In the genomic region with DNA sequence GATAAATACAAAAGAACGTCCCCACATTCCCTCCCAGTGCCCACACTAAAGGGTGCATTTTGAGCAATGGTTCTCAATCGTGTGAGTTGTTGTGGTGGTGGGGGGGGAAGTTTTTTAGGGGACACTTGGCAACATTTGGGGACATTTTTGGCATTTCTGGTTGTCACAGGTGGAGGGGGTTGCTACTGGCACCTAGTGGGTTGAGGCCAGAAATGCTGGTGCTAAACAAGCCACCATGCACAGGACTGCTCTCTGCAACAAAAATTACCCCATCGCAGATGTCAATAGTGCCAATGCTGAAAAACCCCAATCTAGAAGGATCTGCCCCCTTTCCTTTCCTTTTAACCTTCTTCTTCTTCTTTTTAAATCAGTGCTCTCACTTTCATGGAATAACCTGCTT, we compare ENCODE assay signal across 27 cellular contexts.
DNase-seq lines count a peak whose midpoint lies in the region; ATAC-seq and TF ChIP-seq lines count a peak whose summit lies in the region.
"Had no signal": no experiment of that assay in that cellular context is flagged by ENCODE, and none has a peak within 500 bp of the region (broad histone marks: within the 10 kb centered on the region; RNA-seq: fewer than 3 reads in every experiment).

No MANE protein-coding gene starts in this region.

- no peaks in the 10 kb centered on the region for H3K9me3 Mint-ChIP-seq in nephron progenitor cell
- H3K9me3 Mint-ChIP-seq: activated CD4-positive, alpha-beta T cell treated with anti-CD3 and anti-CD28 coated beads, Interleukin-2, amount 10 ng/mL, durations not matched to agents 24 days and 14 days; activated T-cell treated with anti-CD3 and anti-CD28 coated beads, Interleukin-2, amount 50 U/mL, for 24 hours; CD4-positive, CD25-positive, alpha-beta regulatory T cell; natural killer cell; T-helper 2 cell treated with Interferon-gamma antibody and Interleukin-4, amounts not matched to agents 5 μg/mL and 100 μg/mL, for 36 hours; type B pancreatic cell had no signal

- no peak for ATAC-seq in GM21528 (IDR thresholded peaks at IDR 0.05; ENCODE audit: low FRiP score, unreplicated experiment)
- ATAC-seq: body of pancreas, gastroesophageal sphincter, natural killer cell had no signal

- no peak overlapping the region for H3K27ac ChIP-seq in C4-2B
- H3K27ac ChIP-seq in HEK293 (ENCODE audit: extremely low read depth, low read depth, low read length), result no peak overlapping the region
- H3K27ac ChIP-seq in VCaP, result peak overlapping the region; percentile 16; the same call in 1 of the 2 replicates
- H3K27ac ChIP-seq: body of pancreas, gastroesophageal sphincter, ovary, spleen had no signal

- peaks cover 37% of the 10 kb centered on the region for H3K4me1 Mint-ChIP-seq in nephron progenitor cell
- H3K4me1 Mint-ChIP-seq: activated CD4-positive, alpha-beta T cell treated with anti-CD3 and anti-CD28 coated beads, Interleukin-2, amount 10 ng/mL, durations not matched to agents 24 days and 14 days; CD4-positive, CD25-positive, alpha-beta regulatory T cell; natural killer cell had no signal

- H3K27me3 Mint-ChIP-seq in nephron progenitor cell (ENCODE audit: low read depth, poor library complexity), result no peaks in the 10 kb centered on the region
- H3K27me3 Mint-ChIP-seq: activated CD4-positive, alpha-beta T cell treated with anti-CD3 and anti-CD28 coated beads, Interleukin-2, amount 10 ng/mL, durations not matched to agents 24 days and 14 days; CD4-positive, CD25-positive, alpha-beta regulatory T cell had no signal

- POLR2A ChIA-PET in HEK293 (lab: Yijun Ruan, JAX), result no interaction called here

- H3K4me1 ChIP-seq in HEK293 (ENCODE audit: control insufficient read depth, insufficient read depth, low read length), result no peaks in the 10 kb centered on the region
- H3K4me1 ChIP-seq: body of pancreas, gastroesophageal sphincter, spleen had no signal

- DNase-seq in nephron progenitor cell (no peak), D341Med (ENCODE audit: low spot score) (no peak), RKO (ENCODE audit: low spot score) (no peak)
- DNase-seq: activated CD4-positive, alpha-beta T cell treated with anti-CD3 and anti-CD28 coated beads, Interleukin-2, amount 10 ng/mL, durations not matched to agents 24 days and 14 days; activated T-cell treated with anti-CD3 and anti-CD28 coated beads, Interleukin-2, amount 50 U/mL, for 24 hours; body of pancreas; CD4-positive, CD25-positive, alpha-beta regulatory T cell; cerebellar nuclear complex; DMS 273 treated with DMSO at 0.1 percent for 48 hours; dorsolateral prefrontal cortex; GOT3; hypothalamus; IMR-90; natural killer cell; NCI-H2029; NCI-H2227 treated with DMSO at 0.1 percent for 48 hours; NCI-H69; OCI-M1; ovary; spleen had no signal

- H3K36me3 Mint-ChIP-seq in nephron progenitor cell (ENCODE audit: low read depth), result no peaks in the 10 kb centered on the region
- H3K36me3 Mint-ChIP-seq: CD4-positive, CD25-positive, alpha-beta regulatory T cell; natural killer cell; type B pancreatic cell had no signal

- no peak overlapping the region for H3K4me3 ChIP-seq in HEK293 (ENCODE audit: low read depth, low read length)
- H3K4me3 ChIP-seq: body of pancreas, dorsolateral prefrontal cortex, gastroesophageal sphincter, ovary, spleen had no signal

- H3K27ac Mint-ChIP-seq in nephron progenitor cell, result peak overlapping the region; percentile 79
- H3K27ac Mint-ChIP-seq: activated CD4-positive, alpha-beta T cell treated with anti-CD3 and anti-CD28 coated beads, Interleukin-2, amount 10 ng/mL, durations not matched to agents 24 days and 14 days; activated T-cell treated with anti-CD3 and anti-CD28 coated beads, Interleukin-2, amount 50 U/mL, for 24 hours; CD4-positive, CD25-positive, alpha-beta regulatory T cell; natural killer cell; T-helper 2 cell treated with Interferon-gamma antibody and Interleukin-4, amounts not matched to agents 5 μg/mL and 100 μg/mL, for 36 hours; type B pancreatic cell had no signal

- no peak overlapping the region for H3K4me3 Mint-ChIP-seq in nephron progenitor cell
- H3K4me3 Mint-ChIP-seq: activated CD4-positive, alpha-beta T cell treated with anti-CD3 and anti-CD28 coated beads, Interleukin-2, amount 10 ng/mL, durations not matched to agents 24 days and 14 days; activated T-cell treated with anti-CD3 and anti-CD28 coated beads, Interleukin-2, amount 50 U/mL, for 24 hours; CD4-positive, CD25-positive, alpha-beta regulatory T cell; natural killer cell; T-helper 2 cell treated with Interferon-gamma antibody and Interleukin-4, amounts not matched to agents 5 μg/mL and 100 μg/mL, for 36 hours; type B pancreatic cell had no signal

- H3K9me3 ChIP-seq in HEK293 (ENCODE audit: control insufficient read depth, insufficient read depth, low read depth, low read length), result no peaks in the 10 kb centered on the region; the same call in none of the 2 replicates
- H3K9me3 ChIP-seq: body of pancreas, gastroesophageal sphincter, ovary had no signal

- TF ChIP-seq CTCF in C4-2B (conservative IDR thresholded peaks at IDR 0.05), result peak; percentile 15; the same call in 1 of the 2 replicates
- peak; percentile 33; the same call in 1 of the 2 replicates for TF ChIP-seq CTCF in HEK293 (tag by site-specific recombination; IDR thresholded peaks at IDR 0.05)
- peak; percentile 44; the same call in 1 of the 2 replicates for TF ChIP-seq CTCF in VCaP (conservative IDR thresholded peaks at IDR 0.05)
- no peak for TF ChIP-seq CTCF in nephron progenitor cell (IDR thresholded peaks at IDR 0.05)

- CTCF ChIA-PET in HEK293 (lab: Yijun Ruan, JAX), result interaction anchor here (0.6 to 1.0 kb wide), 2 partner anchors 96 to 210 kb away, joined by 3 to 5 read pairs; no protein-coding TSS in a partner anchor

- no peaks in the 10 kb centered on the region for H3K36me3 ChIP-seq in HEK293 (ENCODE audit: control insufficient read depth in 2 of 2, insufficient read depth in 1 of 2, low read length in 2 of 2)
- H3K36me3 ChIP-seq: gastroesophageal sphincter, ovary, spleen had no signal

TF ChIP-seq in HEK293, 187 proteins besides CTCF, POLR2A, EP300 and RAD21:
- TF ChIP-seq ZNF596 (tag by site-specific recombination; IDR thresholded peaks at IDR 0.05) (no peak), ZFHX2 (tag by site-specific recombination; conservative IDR thresholded peaks at IDR 0.05) (no peak), ZNF341 (tag by site-specific recombination; IDR thresholded peaks at IDR 0.05; ENCODE audit: low read depth) (no peak), KLF1 (tag by site-specific recombination; IDR thresholded peaks at IDR 0.05) (no peak), ZBTB7A (tag by site-specific recombination; IDR thresholded peaks at IDR 0.05; ENCODE audit: low read depth) (no peak), ZNF549 (tag by site-specific recombination; IDR thresholded peaks at IDR 0.05) (no peak), ZNF114 (tag by site-specific recombination; IDR thresholded peaks at IDR 0.05) (no peak), ZNF391 (tag by site-specific recombination; IDR thresholded peaks at IDR 0.05; ENCODE audit: borderline replicate concordance, low read depth) (no peak)
- TF ChIP-seq, protein P1, sequence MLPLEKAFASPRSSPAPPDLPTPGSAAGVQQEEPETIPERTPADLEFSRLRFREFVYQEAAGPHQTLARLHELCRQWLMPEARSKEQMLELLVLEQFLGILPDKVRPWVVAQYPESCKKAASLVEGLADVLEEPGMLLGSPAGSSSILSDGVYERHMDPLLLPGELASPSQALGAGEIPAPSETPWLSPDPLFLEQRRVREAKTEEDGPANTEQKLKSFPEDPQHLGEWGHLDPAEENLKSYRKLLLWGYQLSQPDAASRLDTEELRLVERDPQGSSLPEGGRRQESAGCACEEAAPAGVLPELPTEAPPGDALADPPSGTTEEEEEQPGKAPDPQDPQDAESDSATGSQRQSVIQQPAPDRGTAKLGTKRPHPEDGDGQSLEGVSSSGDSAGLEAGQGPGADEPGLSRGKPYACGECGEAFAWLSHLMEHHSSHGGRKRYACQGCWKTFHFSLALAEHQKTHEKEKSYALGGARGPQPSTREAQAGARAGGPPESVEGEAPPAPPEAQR (tag by site-specific recombination; IDR thresholded peaks at IDR 0.05), result no peak
